8 cellular contexts compared by ENCODE assay signal in genomic region chr7:139777304-139777890, GRCh38. TPM values are rescaled to one million over a fixed set of nuclear protein-coding genes. Genes with fewer than 3 reads are reported as not detected.
DNase-seq lines count a peak whose midpoint lies in the region; ATAC-seq and TF ChIP-seq lines count a peak whose summit lies in the region.

No MANE protein-coding gene starts in this region.

- H3K27me3 ChIP-seq in DND-41 (ENCODE audit: insufficient read depth, low read length, poor library complexity) (peaks cover 26% of the 10 kb centered on the region), GM23338 (ENCODE audit: insufficient read depth) (peaks cover 42% of the 10 kb centered on the region), cardiac muscle cell (no peaks in the 10 kb centered on the region)

- H3K27ac Mint-ChIP-seq in GM23338, result no peak overlapping the region
- H3K27ac Mint-ChIP-seq in progenitor cell of endocrine pancreas, result peak overlapping the region; percentile 99

- H2AFZ ChIP-seq in DND-41 (ENCODE audit: low read depth, low read length) (peak overlapping the region; percentile 76), GM23338 (no peak overlapping the region)

- no peaks in the 10 kb centered on the region; the same call in 1 of the 2 replicates for H3K36me3 ChIP-seq in DND-41 (ENCODE audit: insufficient read depth, low read length)
- no peaks in the 10 kb centered on the region for H3K36me3 ChIP-seq in GM23338 (ENCODE audit: insufficient read depth)
- no peaks in the 10 kb centered on the region for H3K36me3 ChIP-seq in cardiac muscle cell

- H3K27me3 Mint-ChIP-seq in GM23338 (ENCODE audit: insufficient read depth, low read depth, poor library complexity), result peaks cover 29% of the 10 kb centered on the region
- H3K27me3 Mint-ChIP-seq in progenitor cell of endocrine pancreas, result peaks cover 13% of the 10 kb centered on the region

- H3K9me3 ChIP-seq in DND-41 (ENCODE audit: insufficient read depth, low read length, severe bottlenecking) (no peaks in the 10 kb centered on the region), cardiac muscle cell (ENCODE audit: low read depth) (no peaks in the 10 kb centered on the region)

- H3K27ac ChIP-seq in DND-41 (ENCODE audit: low read length) (peak overlapping the region; percentile 30; the same call in 1 of the 2 replicates), GM23338 (ENCODE audit: low read depth) (no peak overlapping the region), cardiac muscle cell (peak overlapping the region; percentile 76)

- H3K4me2 ChIP-seq in DND-41 (ENCODE audit: insufficient read depth, low read length) (peak overlapping the region; percentile 74), GM23338 (peak overlapping the region; percentile 99)

- H3K4me1 Mint-ChIP-seq in GM23338, result peaks cover 24% of the 10 kb centered on the region
- H3K4me1 Mint-ChIP-seq in progenitor cell of endocrine pancreas (ENCODE audit: low read depth), result peaks cover 37% of the 10 kb centered on the region

- TF ChIP-seq CTCF in DND-41 (IDR thresholded peaks at IDR 0.05; ENCODE audit: borderline replicate concordance, extremely low read depth, low read length, poor library complexity, severe bottlenecking) (no peak), GM23338 (conservative IDR thresholded peaks at IDR 0.05; ENCODE audit: low read depth in 2 of 2) (no peak), cardiac muscle cell (IDR thresholded peaks at IDR 0.05; ENCODE audit: low read depth, low read length) (no peak), progenitor cell of endocrine pancreas (IDR thresholded peaks at IDR 0.05; ENCODE audit: unreplicated experiment) (no peak)

- H3K9ac ChIP-seq in DND-41 (ENCODE audit: low read depth, low read length), result peak overlapping the region; percentile 49

- H3K79me2 ChIP-seq in DND-41 (ENCODE audit: insufficient read depth, low read length) (no peaks in the 10 kb centered on the region), GM23338 (replicated peaks; ENCODE audit: insufficient read depth) (peaks cover 28% of the 10 kb centered on the region)

- peak overlapping the region; percentile 97 for H3K4me3 Mint-ChIP-seq in GM23338
- H3K4me3 Mint-ChIP-seq in progenitor cell of endocrine pancreas (ENCODE audit: low read depth), result peak overlapping the region; percentile 95

- peaks cover 7% of the 10 kb centered on the region; the same call in 2 of the 3 replicates for H3K36me3 Mint-ChIP-seq in GM23338 (ENCODE audit: low read depth)
- H3K36me3 Mint-ChIP-seq in progenitor cell of endocrine pancreas (ENCODE audit: insufficient read depth), result peaks cover 4% of the 10 kb centered on the region

- H3K4me1 ChIP-seq in DND-41 (ENCODE audit: insufficient read depth, low read length), result peaks cover 28% of the 10 kb centered on the region
- peaks cover 14% of the 10 kb centered on the region for H3K4me1 ChIP-seq in GM23338 (ENCODE audit: insufficient read depth)
- H3K4me1 ChIP-seq in cardiac muscle cell (ENCODE audit: low read depth), result peaks cover 15% of the 10 kb centered on the region

- DNase-seq in DND-41 (peak; percentile 46), GM23338 (ENCODE audit: low spot score) (peak; percentile 47), NCI-H69 (lab: John Stamatoyannopoulos, UW) (peak; percentile 78), cardiac muscle cell (ENCODE audit: low read depth in 1 of 2, low spot score in 1 of 2) (peak; percentile 51 to 69), progenitor cell of endocrine pancreas (ENCODE audit: low spot score, unreplicated experiment) (peak; percentile 30), SK-N-DZ (ENCODE audit: low spot score) (no peak)
- peak; percentile 55 for DNase-seq in activated naive CD4-positive, alpha-beta T cell treated with Interleukin-2 at 50 U/mL for 16 hours

- H3F3A ChIP-seq in GM23338 (replicated peaks; ENCODE audit: low read depth), result 0 out of 2 replicates have a peak, but pooled peaks cover 6% of the 10 kb centered on the region

- H3K9me2 ChIP-seq in GM23338 (ENCODE audit: insufficient read depth), result no peaks in the 10 kb centered on the region

- no peaks in the 10 kb centered on the region; the same call in 2 of the 3 replicates for H3K9me3 Mint-ChIP-seq in GM23338
- no peaks in the 10 kb centered on the region for H3K9me3 Mint-ChIP-seq in progenitor cell of endocrine pancreas (ENCODE audit: low read depth)

- H4K20me1 ChIP-seq in DND-41 (ENCODE audit: insufficient read depth, low read length) (peaks cover 12% of the 10 kb centered on the region; the same call in 1 of the 2 replicates), GM23338 (replicated peaks; ENCODE audit: insufficient read depth) (peaks cover 7% of the 10 kb centered on the region; the same call in 1 of the 2 replicates)

- H3K4me3 ChIP-seq in DND-41 (ENCODE audit: low read depth in 1 of 2, low read length in 2 of 2) (peak overlapping the region; percentile 44 to 86), GM23338 (peak overlapping the region; percentile 96), cardiac muscle cell (peak overlapping the region; percentile 87)

- 0 out of 3 replicates have a peak, but pooled peaks have one; percentile 15 for ATAC-seq in DND-41 (ENCODE audit: insufficient read depth, low read depth)
- ATAC-seq in GM23338, result peak; percentile 7; the same call in 2 of the 3 replicates
- no peak for ATAC-seq in GM18520 (IDR thresholded peaks at IDR 0.05; ENCODE audit: unreplicated experiment)

TF ChIP-seq in GM23338, 12 proteins besides CTCF, POLR2A, EP300 and RAD21:
- TF ChIP-seq ZNF331 (CRISPR knock-in tag; IDR thresholded peaks at IDR 0.05; ENCODE audit: low read depth), result no peak
- no peak for TF ChIP-seq JUNB (IDR thresholded peaks at IDR 0.05; ENCODE audit: unreplicated experiment)
- no peak for TF ChIP-seq POLR2AphosphoS5 (IDR thresholded peaks at IDR 0.05; ENCODE audit: low read depth)
- no peak for TF ChIP-seq NANOG (IDR thresholded peaks at IDR 0.05; ENCODE audit: borderline replicate concordance)
- TF ChIP-seq EZH2phosphoT487 (IDR thresholded peaks at IDR 0.05; ENCODE audit: unreplicated experiment), result no peak
- TF ChIP-seq CREB1 (CRISPR knock-in tag; IDR thresholded peaks at IDR 0.05; ENCODE audit: low read depth), result no peak
- TF ChIP-seq EZH2 (IDR thresholded peaks at IDR 0.05; ENCODE audit: low read depth, unreplicated experiment), result no peak
TF ChIP-seq in GM23338: peak in this region for 0.

RNA-seq across cellular contexts. Expression of gene HIPK2, which starts 0.4 kb away (rescaled TPM):
- total RNA-seq in GM23338 (2014; rRNA removed; shearing (Covaris generic)), result 13.8 and 16.9 TPM in 2 replicates
- polyA plus RNA-seq in GM23338 (2016; fragmentation: Nextera tagmentation; extraction: Ambion mirVana), result 5.9 and 7.3 TPM in 2 replicates
- 35.9 and 47.0 TPM in 2 replicates for total RNA-seq in cardiac muscle cell
- 23.2 and 29.6 TPM in 2 replicates for polyA plus RNA-seq in cardiac muscle cell
- total RNA-seq in progenitor cell of endocrine pancreas, result 136 and 146 TPM in 2 replicates
- polyA plus RNA-seq in SK-N-DZ (2014; cell fraction: cytosol; rRNA removed), result 6.5 and 7.1 TPM in 2 replicates
- polyA plus RNA-seq in SK-N-DZ (2014; cell fraction: nucleus; rRNA removed), result 3.4 and 6.1 TPM in 2 replicates

RNA-seq across cellular contexts. Expression of gene TBXAS1, which starts 51.7 kb away (rescaled TPM):
- total RNA-seq in GM23338 (2014; rRNA removed; shearing (Covaris generic)), result 1.0 TPM in 1 of 2 replicates, not detected in the other
- 0.89 and 1.3 TPM in 2 replicates for polyA plus RNA-seq in GM23338 (2016; fragmentation: Nextera tagmentation; extraction: Ambion mirVana)
- total RNA-seq in cardiac muscle cell, result 0.83 and 4.1 TPM in 2 replicates
- 2.9 and 6.2 TPM in 2 replicates for polyA plus RNA-seq in cardiac muscle cell
- 10.4 and 12.5 TPM in 2 replicates for total RNA-seq in progenitor cell of endocrine pancreas
- 2.3 and 9.7 TPM in 2 replicates for polyA plus RNA-seq in SK-N-DZ (2014; cell fraction: cytosol; rRNA removed)
- 2.9 and 9.0 TPM in 2 replicates for polyA plus RNA-seq in SK-N-DZ (2014; cell fraction: nucleus; rRNA removed)
